In genomic region chr1:115230281-115230680, GRCh38 we compare ENCODE assay signal across 29 cellular contexts.
A peak's percentile ranks its signal among the peaks of the same experiment; 100 is the strongest.
DNase-seq lines count a peak whose midpoint lies in the region; ATAC-seq, FAIRE-seq and TF ChIP-seq lines count a peak whose summit lies in the region.
"Had no signal": no experiment of that assay in that cellular context is flagged by ENCODE, and none has a peak within 500 bp of the region (broad histone marks: within the 10 kb centered on the region; RNA-seq: fewer than 3 reads in every experiment).

No MANE protein-coding gene starts in this region.

- dilution Hi-C loops in mammary epithelial cell (cut with HindIII; ENCODE audit: low sequenced_read_pairs) = no loop called here

- H3K4me1 ChIP-seq in mammary epithelial cell (ENCODE audit: insufficient read depth, low read length) (peaks cover 22% of the 10 kb centered on the region), breast epithelium (peaks cover 0 to 7% of the 10 kb centered on the region in 2 donors), right cardiac atrium (ENCODE audit: control insufficient read depth, insufficient read depth, low read length) (no peaks in the 10 kb centered on the region), H9 (ENCODE audit: insufficient read depth, low read length) (no peaks in the 10 kb centered on the region)
- H3K4me1 ChIP-seq: tibial artery had no signal

- BruUV-seq in mammary epithelial cell (replicated peaks; lab: Mats Ljungman, UMichigan) = no TSS peak

- no peak overlapping the region for H3K4me3 Mint-ChIP-seq in H9
- H3K4me3 Mint-ChIP-seq: activated CD8-positive, alpha-beta T cell treated with anti-CD3 and anti-CD28 coated beads for 36 hours; activated naive CD8-positive, alpha-beta T cell treated with anti-CD3 and anti-CD28 coated beads for 36 hours; HFFc6; nephron progenitor cell; stimulated activated naive CD8-positive, alpha-beta T cell treated with anti-CD3 and anti-CD28 coated beads, Interleukin-15, Interleukin-2, amounts not matched to agents 100 ng/mL and 50 ng/mL, for 24 hours had no signal

- H3K14ac ChIP-seq in H9 (ENCODE audit: insufficient read depth, low read length) = no peak overlapping the region

- no peak overlapping the region for H2BK5ac ChIP-seq in H9 (ENCODE audit: insufficient read length, low read length)

- H3K23me2 ChIP-seq in H9 (ENCODE audit: insufficient read length, low read depth, low read length, poor library complexity, severe bottlenecking) = no peaks in the 10 kb centered on the region

- no peak overlapping the region for H4K91ac ChIP-seq in H9 (ENCODE audit: insufficient read length, low read depth, low read length)

- no peaks in the 10 kb centered on the region for H3K27me3 ChIP-seq in mammary epithelial cell (ENCODE audit: insufficient read depth, low read length)
- H3K27me3 ChIP-seq in breast epithelium = peaks cover 0 to 14% of the 10 kb centered on the region in 2 donors
- no peaks in the 10 kb centered on the region for H3K27me3 ChIP-seq in right cardiac atrium (ENCODE audit: control insufficient read depth, insufficient read depth)
- H3K27me3 ChIP-seq in H9 (ENCODE audit: insufficient read depth, low read length) = no peaks in the 10 kb centered on the region
- H3K27me3 ChIP-seq: ovary, tibial artery had no signal

- ATAC-seq in right cardiac atrium (no peak), HG03039 (IDR thresholded peaks at IDR 0.05; ENCODE audit: unreplicated experiment) (no peak)
- ATAC-seq: activated CD8-positive, alpha-beta T cell treated with anti-CD3 and anti-CD28 coated beads for 36 hours; K562; Right ventricle myocardium inferior had no signal

- no peak overlapping the region for H3K4ac ChIP-seq in H9 (ENCODE audit: low read depth, low read length)

- TF ChIP-seq CTCF in mammary epithelial cell (conservative IDR thresholded peaks at IDR 0.05 in 1 of 2, IDR thresholded peaks at IDR 0.05 in 1 of 2; ENCODE audit: extremely low read depth in 1 of 2, insufficient read depth in 1 of 2, low read depth in 1 of 2, low read length in 2 of 2) (no peak), breast epithelium (IDR thresholded peaks at IDR 0.05) (no peak), H9 (conservative IDR thresholded peaks at IDR 0.05) (no peak)

- H3K9me3 Mint-ChIP-seq in H9 = no peaks in the 10 kb centered on the region
- H3K9me3 Mint-ChIP-seq: activated CD8-positive, alpha-beta T cell treated with anti-CD3 and anti-CD28 coated beads for 36 hours; activated naive CD8-positive, alpha-beta T cell treated with anti-CD3 and anti-CD28 coated beads for 36 hours; HFFc6; nephron progenitor cell; stimulated activated naive CD8-positive, alpha-beta T cell treated with anti-CD3 and anti-CD28 coated beads, Interleukin-15, Interleukin-2, amounts not matched to agents 100 ng/mL and 50 ng/mL, for 24 hours had no signal

- no peaks in the 10 kb centered on the region for H3K27me3 Mint-ChIP-seq in H9 (ENCODE audit: low read depth)
- H3K27me3 Mint-ChIP-seq: activated CD8-positive, alpha-beta T cell treated with anti-CD3 and anti-CD28 coated beads for 36 hours; activated naive CD8-positive, alpha-beta T cell treated with anti-CD3 and anti-CD28 coated beads for 36 hours; stimulated activated naive CD8-positive, alpha-beta T cell treated with anti-CD3 and anti-CD28 coated beads, Interleukin-15, Interleukin-2, amounts not matched to agents 100 ng/mL and 50 ng/mL, for 24 hours had no signal

- H3K79me1 ChIP-seq in H9 (ENCODE audit: insufficient read depth, low read depth, low read length, poor library complexity, severe bottlenecking) = no peaks in the 10 kb centered on the region

- no peak for TF ChIP-seq POLR2A in breast epithelium (IDR thresholded peaks at IDR 0.05)

- no peaks in the 10 kb centered on the region for H3K36me3 Mint-ChIP-seq in H9 (ENCODE audit: insufficient read depth in 1 of 3, low read depth in 3 of 3)
- H3K36me3 Mint-ChIP-seq: activated naive CD8-positive, alpha-beta T cell treated with anti-CD3 and anti-CD28 coated beads for 36 hours had no signal

- H3K36me3 ChIP-seq in mammary epithelial cell (ENCODE audit: insufficient read depth, low read length) (no peaks in the 10 kb centered on the region), breast epithelium (no peaks in the 10 kb centered on the region)
- H3K36me3 ChIP-seq: ovary, tibial artery had no signal

- H3K18ac ChIP-seq in H9 (ENCODE audit: insufficient read length, low read depth, low read length) = no peak overlapping the region

- CTCF ChIA-PET in mammary epithelial cell (lab: Charles Lee; ENCODE audit: low non-redundant PET) = no interaction called here

- no peak overlapping the region for H3K23ac ChIP-seq in H9 (ENCODE audit: insufficient read length, low read depth, low read length)

- H3K27ac ChIP-seq in mammary epithelial cell (ENCODE audit: insufficient read depth, low read depth, low read length) (no peak overlapping the region), breast epithelium (no peak overlapping the region), right cardiac atrium (ENCODE audit: low read length) (no peak overlapping the region), H9 (ENCODE audit: insufficient read length, low read depth, low read length) (no peak overlapping the region)
- H3K27ac ChIP-seq: GM23248, ovary, tibial artery had no signal

- no peaks in the 10 kb centered on the region for H3K79me2 ChIP-seq in mammary epithelial cell (ENCODE audit: insufficient read depth, low read length)
- H3K79me2 ChIP-seq in H9 (ENCODE audit: insufficient read depth, low read length) = no peaks in the 10 kb centered on the region

- intact Hi-C loops in mammary epithelial cell (cut with micrococcal nuclease) = no loop called here
- intact Hi-C loops in breast epithelium (cut with DNase I; ENCODE audit: low total_unique reads) = no loop called here
- intact Hi-C loops in posterior vena cava (cut with DNase I) = no loop called here
- intact Hi-C loops in right cardiac atrium (cut with DNase I) = no loop called here

- H3K56ac ChIP-seq in H9 (ENCODE audit: insufficient read length, low read depth, low read length) = no peak overlapping the region

- no peak overlapping the region for H2BK120ac ChIP-seq in H9 (ENCODE audit: low read depth, low read length, poor library complexity, severe bottlenecking)

- no peaks in the 10 kb centered on the region for H3K4me1 Mint-ChIP-seq in H9
- H3K4me1 Mint-ChIP-seq: activated naive CD8-positive, alpha-beta T cell treated with anti-CD3 and anti-CD28 coated beads for 36 hours had no signal

- no peak overlapping the region for H3K4me3 ChIP-seq in mammary epithelial cell (replicated peaks in 1 of 3; ENCODE audit: insufficient read depth in 1 of 3, low read depth in 2 of 3, low read length in 3 of 3)
- H3K4me3 ChIP-seq in breast epithelium = no peak overlapping the region
- no peak overlapping the region for H3K4me3 ChIP-seq in right cardiac atrium (ENCODE audit: low read length)
- H3K4me3 ChIP-seq: GM23248, K562, ovary, tibial artery had no signal

- no peak overlapping the region for H2BK12ac ChIP-seq in H9 (ENCODE audit: insufficient read length, low read depth, low read length)

- peak; percentile 49 for FAIRE-seq in RCC 7860 (lab: Jason Lieb, UNC)
- FAIRE-seq: D721Med, frontal cortex, islet of Langerhans, K562, TTC549 had no signal

- no peak overlapping the region for H3T11ph ChIP-seq in H9 (ENCODE audit: low read length)

- no peak overlapping the region for H2BK20ac ChIP-seq in H9 (ENCODE audit: low read depth, low read length, poor library complexity, severe bottlenecking)

- 27% methylated on average over 3 of the region's 3 CpGs for WGBS in mammary epithelial cell (ENCODE audit: low coverage, missing lambda C conversion rate)
- 68% methylated on average over 3 of the region's 3 CpGs for WGBS in right cardiac atrium
- WGBS in H9 (ENCODE audit: extremely low coverage, insufficient read length, low lambda C conversion rate) = no CpG with 5 or more reads among the region's 3 CpGs

- in situ Hi-C loops in mammary epithelial cell (cut with MboI; ENCODE audit: low sequenced_read_pairs in 2 of 2) = no loop called here

- H2AK5ac ChIP-seq in H9 (ENCODE audit: insufficient read length, low read length) = no peak overlapping the region

- no peaks in the 10 kb centered on the region for H3K9me3 ChIP-seq in mammary epithelial cell (replicated peaks; ENCODE audit: insufficient read depth, low read length)
- H3K9me3 ChIP-seq in breast epithelium = no peaks in the 10 kb centered on the region
- H3K9me3 ChIP-seq in right cardiac atrium (ENCODE audit: control insufficient read depth, low read length) = no peaks in the 10 kb centered on the region
- no peaks in the 10 kb centered on the region for H3K9me3 ChIP-seq in H9 (ENCODE audit: control insufficient read depth, low read depth, low read length)
- H3K9me3 ChIP-seq: ovary, tibial artery had no signal

- H3K4me2 ChIP-seq in mammary epithelial cell (ENCODE audit: insufficient read depth, low read depth, low read length) (no peak overlapping the region), H9 (ENCODE audit: insufficient read depth, insufficient read length, low read length) (no peak overlapping the region)

- no peak overlapping the region for H4K5ac ChIP-seq in H9 (ENCODE audit: insufficient read length, low read depth, low read length)

- H3K9ac ChIP-seq in mammary epithelial cell (ENCODE audit: insufficient read depth, low read length) (no peak overlapping the region), H9 (ENCODE audit: extremely low read depth, insufficient read length, low read length) (no peak overlapping the region)
- H3K9ac ChIP-seq: GM23248 had no signal

- peak; percentile 52 for DNase-seq in mammary epithelial cell
- DNase-seq in breast epithelium (ENCODE audit: low spot score in 2 of 2) = no peak
- no peak for DNase-seq in RCC 7860 (ENCODE audit: low spot score)
- DNase-seq in glomerular visceral epithelial cell (ENCODE audit: extremely low spot score) = peak; percentile 35
- no peak for DNase-seq in posterior vena cava (ENCODE audit: low spot score)
- no peak for DNase-seq in right cardiac atrium
- DNase-seq in H9 = no peak
- DNase-seq: activated CD4-positive, alpha-beta T cell treated with anti-CD3 and anti-CD28 coated beads for 1 hour; activated CD8-positive, alpha-beta T cell treated with anti-CD3 and anti-CD28 coated beads for 36 hours; activated naive CD8-positive, alpha-beta T cell treated with anti-CD3 and anti-CD28 coated beads for 36 hours; C1 segment of cervical spinal cord; effector CD4-positive, alpha-beta T cell; GM23248; HFFc6; hypothalamus; NCI-H1436; NCI-H526; nephron progenitor cell; ovary; T-helper 1 cell; tibial artery had no signal

- no peak overlapping the region for H2BK15ac ChIP-seq in H9 (ENCODE audit: low read depth, low read length)

- no peak overlapping the region for H4K8ac ChIP-seq in H9 (replicated peaks; ENCODE audit: insufficient read length, low read depth, low read length)

- H2AFZ ChIP-seq in mammary epithelial cell (ENCODE audit: low read depth, low read length) (no peak overlapping the region), H9 (ENCODE audit: low read length) (no peak overlapping the region)
- H2AFZ ChIP-seq: GM23248 had no signal

- no peak overlapping the region for H3K27ac Mint-ChIP-seq in H9
- H3K27ac Mint-ChIP-seq: activated CD8-positive, alpha-beta T cell treated with anti-CD3 and anti-CD28 coated beads for 36 hours; activated naive CD8-positive, alpha-beta T cell treated with anti-CD3 and anti-CD28 coated beads for 36 hours; HFFc6; nephron progenitor cell; stimulated activated naive CD8-positive, alpha-beta T cell treated with anti-CD3 and anti-CD28 coated beads, Interleukin-15, Interleukin-2, amounts not matched to agents 100 ng/mL and 50 ng/mL, for 24 hours had no signal

- H4K20me1 ChIP-seq in mammary epithelial cell (ENCODE audit: insufficient read depth, low read length) (no peaks in the 10 kb centered on the region), H9 (ENCODE audit: control insufficient read depth, insufficient read depth, insufficient read length) (no peaks in the 10 kb centered on the region)

Comparison
In these comparisons a context has a peak if more than half of its experiments do, and no peak if none do; other contexts are left out.
1. DNase-seq: peak in mammary epithelial cell (single experiment) and glomerular visceral epithelial cell (single experiment); none in breast epithelium (0 of 2), RCC 7860 (single experiment), posterior vena cava (single experiment), right cardiac atrium (0 of 3) and H9 (single experiment).